In the genomic region with DNA sequence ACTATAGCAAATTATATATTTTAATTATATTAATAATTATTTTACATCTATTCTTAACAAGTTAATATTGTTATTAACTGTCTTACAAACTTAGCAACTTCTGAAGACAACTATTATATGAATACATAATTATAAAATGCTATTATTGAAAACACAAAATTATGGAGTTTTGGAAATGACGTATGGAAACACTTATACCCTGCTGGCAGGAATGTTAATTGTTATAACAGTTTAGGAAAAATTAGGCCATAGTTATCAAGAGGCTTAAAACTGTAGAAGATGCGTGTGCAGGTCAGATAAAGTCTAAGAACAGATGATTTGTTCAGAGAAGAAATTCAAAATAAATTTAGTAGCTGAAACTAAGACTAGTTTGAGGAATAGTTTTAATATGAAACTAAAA, we compare ENCODE assay signal across 25 cellular contexts.
DNase-seq lines count a peak whose midpoint lies in the region; ATAC-seq, FAIRE-seq and TF ChIP-seq lines count a peak whose summit lies in the region.
"Had no signal": no experiment of that assay in that cellular context is flagged by ENCODE, and none has a peak within 500 bp of the region (broad histone marks: within the 10 kb centered on the region; RNA-seq: fewer than 3 reads in every experiment).

No MANE protein-coding gene starts in this region.

- H3K79me1 ChIP-seq in H1 (ENCODE audit: low read depth, low read length), result no peaks in the 10 kb centered on the region

- no peak for ATAC-seq in SK-N-SH treated with all-trans-retinoic acid at 6 μM for 48 hours
- no peak for ATAC-seq in stimulated activated naive CD8-positive, alpha-beta T cell treated with anti-CD3 and anti-CD28 coated beads, Interleukin-15, amount 100 ng/mL, for 72 hours
- ATAC-seq: left ventricle myocardium superior; natural killer cell treated with Interleukin-12 subunit alpha and Interleukin-12 subunit beta and Interleukin-15 and Interleukin-18, amount 100 ng/mL, for 72 hours had no signal

- H3K4me2 ChIP-seq in SK-N-SH (no peak overlapping the region), H1 (ENCODE audit: insufficient read depth in 1 of 2, low read depth in 2 of 2, low read length in 2 of 2) (no peak overlapping the region), smooth muscle cell (no peak overlapping the region)
- H3K4me2 ChIP-seq: KMS-11 had no signal

- no peak for TF ChIP-seq RAD21 in SK-N-SH (IDR thresholded peaks at IDR 0.05; ENCODE audit: low read length)
- TF ChIP-seq RAD21 in H1 (IDR thresholded peaks at IDR 0.05 in 1 of 2, conservative IDR thresholded peaks at IDR 0.05 in 1 of 2; ENCODE audit: low read depth in 2 of 2, low read length in 2 of 2), result no peak

- FAIRE-seq in H1 (lab: Jason Lieb, UNC), result no peak
- FAIRE-seq: bronchial epithelial cell had no signal

- TF ChIP-seq EP300 in SK-N-SH (IDR thresholded peaks at IDR 0.05; ENCODE audit: borderline replicate concordance in 1 of 2, low read depth in 1 of 2, low read length in 1 of 2), result no peak
- TF ChIP-seq EP300 in H1 (IDR thresholded peaks at IDR 0.05; ENCODE audit: borderline replicate concordance in 1 of 2, low read depth in 2 of 2, low read length in 2 of 2), result no peak

- H3F3A ChIP-seq in SK-N-SH (replicated peaks; ENCODE audit: insufficient read depth), result peaks cover 7% of the 10 kb centered on the region
- no peaks in the 10 kb centered on the region for H3F3A ChIP-seq in smooth muscle cell (ENCODE audit: low read depth)

- DNase-seq in SK-N-SH (no peak), H1 (ENCODE audit: low read depth in 1 of 2, low spot score in 2 of 2) (no peak), glutamatergic neuron (no peak), smooth muscle cell (lab: John Stamatoyannopoulos, UW; ENCODE audit: unreplicated experiment) (no peak), SIG-M5 (lab: John Stamatoyannopoulos, UW) (no peak), T1000 (lab: John Stamatoyannopoulos, UW) (no peak)
- no peak for DNase-seq in stimulated activated naive CD8-positive, alpha-beta T cell treated with anti-CD3 and anti-CD28 coated beads, Interleukin-15, amount 100 ng/mL, for 72 hours
- DNase-seq: activated CD4-positive, alpha-beta T cell treated with anti-CD3 and anti-CD28 coated beads for 4 hours; activated naive CD4-positive, alpha-beta T cell treated with anti-CD3 and anti-CD28 coated beads, Interleukin-2, amount 10 ng/mL, durations not matched to agents 7 days and 5 days; activated T-cell treated with anti-CD3 and anti-CD28 coated beads, Interleukin-2, amount 50 U/mL, for 48 hours; amygdala; foreskin fibroblast; hypothalamus; left ventricle myocardium superior; midbrain; NCI-H146; NCI-H524 treated with DMSO at 0.1 percent for 48 hours; RPMI8226; upper lobe of left lung had no signal

- H4K5ac ChIP-seq in H1 (ENCODE audit: insufficient read length, low read depth, low read length), result no peak overlapping the region

- no peak for TF ChIP-seq POLR2A in H1 (IDR thresholded peaks at IDR 0.05; ENCODE audit: control extremely low read depth in 1 of 2, low read depth in 2 of 2, low read length in 2 of 2)

- H2AFZ ChIP-seq in SK-N-SH (ENCODE audit: low read depth), result no peak overlapping the region
- H2AFZ ChIP-seq in H1 (ENCODE audit: low read length), result no peak overlapping the region
- H2AFZ ChIP-seq in smooth muscle cell (ENCODE audit: low read depth), result no peak overlapping the region

- H4K20me1 ChIP-seq in SK-N-SH (ENCODE audit: insufficient read depth) (no peaks in the 10 kb centered on the region), H1 (replicated peaks in 1 of 2; ENCODE audit: control insufficient read depth in 1 of 2, insufficient read depth in 2 of 2, low read length in 2 of 2) (no peaks in the 10 kb centered on the region), smooth muscle cell (ENCODE audit: low read depth) (no peaks in the 10 kb centered on the region)

- TF ChIP-seq CTCF in SK-N-SH (IDR thresholded peaks at IDR 0.05) (peak; percentile 46), H1 (IDR thresholded peaks at IDR 0.05; ENCODE audit: control extremely low read depth in 1 of 3, insufficient read depth in 1 of 3, low read depth in 1 of 3, low read length in 3 of 3) (no peak), glutamatergic neuron (IDR thresholded peaks at IDR 0.05; ENCODE audit: partially characterized antibody, unreplicated experiment) (peak; percentile 54), smooth muscle cell (IDR thresholded peaks at IDR 0.05; ENCODE audit: borderline replicate concordance, insufficient read depth, poor library complexity, severe bottlenecking) (peak; percentile 42)

- POLR2A ChIA-PET in SK-N-SH (lab: Yijun Ruan, JAX) (no interaction called here), H1 (lab: Charles Lee; ENCODE audit: partially characterized antibody) (no interaction called here)

- H3K9ac ChIP-seq in SK-N-SH, result no peak overlapping the region
- no peak overlapping the region for H3K9ac ChIP-seq in H1 (replicated peaks in 1 of 4; ENCODE audit: extremely low read depth in 1 of 4, low read depth in 3 of 4, low read length in 3 of 4)
- H3K9ac ChIP-seq in smooth muscle cell (ENCODE audit: low read depth), result no peak overlapping the region
- H3K9ac ChIP-seq: KMS-11 had no signal

- no peak overlapping the region for H2BK5ac ChIP-seq in H1 (ENCODE audit: low read depth, low read length)

- H3K36me3 ChIP-seq in SK-N-SH (replicated peaks in 1 of 2; ENCODE audit: control insufficient read depth in 1 of 2, insufficient read depth in 2 of 2, low read length in 1 of 2) (no peaks in the 10 kb centered on the region), H1 (ENCODE audit: control insufficient read depth in 2 of 4, insufficient read depth in 4 of 4, low read length in 3 of 4) (no peaks in the 10 kb centered on the region), smooth muscle cell (ENCODE audit: low read depth) (no peaks in the 10 kb centered on the region)
- H3K36me3 ChIP-seq: upper lobe of left lung had no signal

- H2BK120ac ChIP-seq in H1 (replicated peaks; ENCODE audit: low read depth, low read length), result no peak overlapping the region

- no peaks in the 10 kb centered on the region for H3K27me3 Mint-ChIP-seq in glutamatergic neuron (ENCODE audit: unreplicated experiment)
- no peaks in the 10 kb centered on the region for H3K27me3 Mint-ChIP-seq in stimulated activated naive CD8-positive, alpha-beta T cell treated with anti-CD3 and anti-CD28 coated beads, Interleukin-15, amount 100 ng/mL, for 72 hours
- H3K27me3 Mint-ChIP-seq: activated naive CD4-positive, alpha-beta T cell treated with anti-CD3 and anti-CD28 coated beads, Interleukin-2, amount 10 ng/mL, durations not matched to agents 7 days and 5 days; B cell had no signal

- no peak overlapping the region for H3K14ac ChIP-seq in H1 (ENCODE audit: insufficient read length)

- CTCF ChIA-PET in SK-N-SH (lab: Yijun Ruan, JAX) (interaction anchor here (1.2 kb wide), 1 partner anchor 12 kb away, joined by 3 read pairs; no protein-coding TSS in a partner anchor), H1 (lab: Charles Lee; ENCODE audit: partially characterized antibody) (interaction anchor here (0.6 to 1.1 kb wide), 3 partner anchors 11 to 529 kb away, joined by 3 to 4 read pairs (median 4); no protein-coding TSS in a partner anchor)

- H3K27ac ChIP-seq in SK-N-SH (ENCODE audit: low read depth in 2 of 2, low read length in 1 of 2) (no peak overlapping the region), H1 (ENCODE audit: low read depth, low read length) (no peak overlapping the region), smooth muscle cell (ENCODE audit: low read depth) (no peak overlapping the region)
- H3K27ac ChIP-seq: 22Rv1, KMS-11, upper lobe of left lung had no signal

- H3K4me1 ChIP-seq in SK-N-SH (ENCODE audit: control insufficient read depth in 1 of 2, insufficient read depth in 2 of 2, low read depth in 1 of 2, low read length in 1 of 2) (no peaks in the 10 kb centered on the region; a peak in 1 of 4 replicates), H1 (replicated peaks in 1 of 4; ENCODE audit: control insufficient read depth in 3 of 4, insufficient read depth in 4 of 4, low read length in 3 of 4) (peaks cover 0 to 1% (median 0%) of the 10 kb centered on the region in 4 experiments; a peak in 1 of 7 replicates), smooth muscle cell (ENCODE audit: low read depth) (no peaks in the 10 kb centered on the region)
- H3K4me1 ChIP-seq: upper lobe of left lung had no signal

- H3K9me3 ChIP-seq in SK-N-SH (no peaks in the 10 kb centered on the region), H1 (ENCODE audit: insufficient read depth in 2 of 2, low read depth in 1 of 2, low read length in 1 of 2) (no peaks in the 10 kb centered on the region), smooth muscle cell (replicated peaks; ENCODE audit: low read depth) (no peaks in the 10 kb centered on the region)
- H3K9me3 ChIP-seq: upper lobe of left lung had no signal

- 89% methylated on average over 2 of the region's 2 CpGs for WGBS in SK-N-SH (ENCODE audit: low lambda C conversion rate)
- WGBS in H1 (ENCODE audit: extremely low coverage in 1 of 2, insufficient coverage in 1 of 2, insufficient read length in 1 of 2, insufficient replicate concordance in 2 of 2, low coverage in 1 of 2, low lambda C conversion rate in 2 of 2, missing lambda C conversion rate in 1 of 2), 2 experiments, result 96% methylated on average over 2 of the region's 2 CpGs; no CpG with 5 or more reads in 1 of the 2 experiments
- WGBS in smooth muscle cell (ENCODE audit: low lambda C conversion rate), result 74% methylated on average over 2 of the region's 2 CpGs

- H3K56ac ChIP-seq in H1 (replicated peaks; ENCODE audit: insufficient read length, low read depth, low read length), result no peak overlapping the region

- no peaks in the 10 kb centered on the region for H3K27me3 ChIP-seq in SK-N-SH (ENCODE audit: insufficient read depth)
- H3K27me3 ChIP-seq in H1 (replicated peaks in 1 of 4; ENCODE audit: control insufficient read depth in 3 of 4, extremely low read depth in 1 of 4, insufficient read depth in 3 of 4, low read length in 3 of 4), result no peaks in the 10 kb centered on the region
- H3K27me3 ChIP-seq in smooth muscle cell (ENCODE audit: low read depth), result no peaks in the 10 kb centered on the region
- H3K27me3 ChIP-seq: upper lobe of left lung had no signal

- no peak overlapping the region for H2AK5ac ChIP-seq in H1 (ENCODE audit: low read depth, low read length)

- H3K18ac ChIP-seq in H1 (ENCODE audit: extremely low read depth, low read length), result no peak overlapping the region

- no peaks in the 10 kb centered on the region for H3K23me2 ChIP-seq in H1 (ENCODE audit: low read depth, low read length)

- H3K23ac ChIP-seq in H1 (ENCODE audit: insufficient read length), result no peak overlapping the region

- H3K4me3 Mint-ChIP-seq in glutamatergic neuron (ENCODE audit: unreplicated experiment), result no peak overlapping the region
- H3K4me3 Mint-ChIP-seq in stimulated activated naive CD8-positive, alpha-beta T cell treated with anti-CD3 and anti-CD28 coated beads, Interleukin-15, amount 100 ng/mL, for 72 hours, result no peak overlapping the region
- H3K4me3 Mint-ChIP-seq: activated naive CD4-positive, alpha-beta T cell treated with anti-CD3 and anti-CD28 coated beads, Interleukin-2, amount 10 ng/mL, durations not matched to agents 7 days and 5 days; B cell; natural killer cell treated with Interleukin-12 subunit alpha and Interleukin-12 subunit beta and Interleukin-15 and Interleukin-18, amount 100 ng/mL, for 72 hours had no signal

- no peak overlapping the region for H2BK20ac ChIP-seq in H1 (ENCODE audit: low read length)

- no peaks in the 10 kb centered on the region; the same call in 1 of the 2 replicates for H3K79me2 ChIP-seq in SK-N-SH (ENCODE audit: insufficient read depth)
- H3K79me2 ChIP-seq in H1 (ENCODE audit: control insufficient read depth in 1 of 2, insufficient read depth in 2 of 2, low read length in 2 of 2), result no peaks in the 10 kb centered on the region
- no peaks in the 10 kb centered on the region for H3K79me2 ChIP-seq in smooth muscle cell (ENCODE audit: low read depth)

- no peak overlapping the region for H2BK12ac ChIP-seq in H1 (ENCODE audit: low read depth, low read length)

- no peaks in the 10 kb centered on the region for H3K36me3 Mint-ChIP-seq in glutamatergic neuron (ENCODE audit: unreplicated experiment)
- H3K36me3 Mint-ChIP-seq: activated naive CD4-positive, alpha-beta T cell treated with anti-CD3 and anti-CD28 coated beads, Interleukin-2, amount 10 ng/mL, durations not matched to agents 7 days and 5 days; natural killer cell treated with Interleukin-12 subunit alpha and Interleukin-12 subunit beta and Interleukin-15 and Interleukin-18, amount 100 ng/mL, for 72 hours had no signal

- H3K4me3 ChIP-seq in SK-N-SH (ENCODE audit: low read depth in 2 of 2, low read length in 1 of 2) (no peak overlapping the region), H1 (ENCODE audit: extremely low read depth in 1 of 4, insufficient read depth in 2 of 4, low read depth in 3 of 4, low read length in 4 of 4) (no peak overlapping the region), smooth muscle cell (no peak overlapping the region)
- H3K4me3 ChIP-seq: upper lobe of left lung had no signal

- no peak overlapping the region for H4K91ac ChIP-seq in H1 (replicated peaks; ENCODE audit: insufficient read length, low read length)

- H3K4ac ChIP-seq in H1 (replicated peaks; ENCODE audit: insufficient read length, low read depth, low read length), result no peak overlapping the region

- H3K9me2 ChIP-seq in SK-N-SH, result no peaks in the 10 kb centered on the region

- no peak overlapping the region for H4K8ac ChIP-seq in H1 (ENCODE audit: extremely low read depth, insufficient read depth, low read length)

- no peaks in the 10 kb centered on the region for H3K4me1 Mint-ChIP-seq in glutamatergic neuron (ENCODE audit: low read depth, unreplicated experiment)
- no peaks in the 10 kb centered on the region for H3K4me1 Mint-ChIP-seq in stimulated activated naive CD8-positive, alpha-beta T cell treated with anti-CD3 and anti-CD28 coated beads, Interleukin-15, amount 100 ng/mL, for 72 hours
- H3K4me1 Mint-ChIP-seq: activated naive CD4-positive, alpha-beta T cell treated with anti-CD3 and anti-CD28 coated beads, Interleukin-2, amount 10 ng/mL, durations not matched to agents 7 days and 5 days; B cell had no signal

- no peak overlapping the region for H3K27ac Mint-ChIP-seq in glutamatergic neuron (ENCODE audit: unreplicated experiment)
- no peak overlapping the region for H3K27ac Mint-ChIP-seq in stimulated activated naive CD8-positive, alpha-beta T cell treated with anti-CD3 and anti-CD28 coated beads, Interleukin-15, amount 100 ng/mL, for 72 hours
- H3K27ac Mint-ChIP-seq: activated naive CD4-positive, alpha-beta T cell treated with anti-CD3 and anti-CD28 coated beads, Interleukin-2, amount 10 ng/mL, durations not matched to agents 7 days and 5 days; B cell; natural killer cell treated with Interleukin-12 subunit alpha and Interleukin-12 subunit beta and Interleukin-15 and Interleukin-18, amount 100 ng/mL, for 72 hours had no signal

- H2BK15ac ChIP-seq in H1 (ENCODE audit: low read length), result no peak overlapping the region

- no peaks in the 10 kb centered on the region for H3K9me3 Mint-ChIP-seq in glutamatergic neuron (ENCODE audit: unreplicated experiment)
- H3K9me3 Mint-ChIP-seq in stimulated activated naive CD8-positive, alpha-beta T cell treated with anti-CD3 and anti-CD28 coated beads, Interleukin-15, amount 100 ng/mL, for 72 hours, result peaks cover 0 to 7% of the 10 kb centered on the region in 2 donors
- H3K9me3 Mint-ChIP-seq: activated naive CD4-positive, alpha-beta T cell treated with anti-CD3 and anti-CD28 coated beads, Interleukin-2, amount 10 ng/mL, durations not matched to agents 7 days and 5 days; natural killer cell treated with Interleukin-12 subunit alpha and Interleukin-12 subunit beta and Interleukin-15 and Interleukin-18, amount 100 ng/mL, for 72 hours had no signal

Comparison
In these comparisons a context has a peak if more than half of its experiments do, and no peak if none do; other contexts are left out.
1. CTCF ChIP-seq: peak in SK-N-SH (single experiment), glutamatergic neuron (single experiment) and smooth muscle cell (single experiment); none in H1 (0 of 3).